ENCODE assay signal across 8 cellular contexts in genomic region chr18:32158108-32158624, GRCh38. TPM values are rescaled to one million over a fixed set of nuclear protein-coding genes. Genes with fewer than 3 reads are reported as not detected.
A peak's percentile ranks its signal among the peaks of the same experiment; 100 is the strongest.
DNase-seq lines count a peak whose midpoint lies in the region; ATAC-seq, FAIRE-seq and TF ChIP-seq lines count a peak whose summit lies in the region.

No MANE protein-coding gene starts in this region.

- no peaks in the 10 kb centered on the region for H3K36me3 ChIP-seq in WERI-Rb-1
- no peaks in the 10 kb centered on the region for H3K36me3 ChIP-seq in bronchial epithelial cell (ENCODE audit: control insufficient read depth, insufficient read depth, low read length)

- TF ChIP-seq CTCF in AG09319 (IDR thresholded peaks at IDR 0.05; ENCODE audit: low read depth, low read length), result peak; percentile 89
- TF ChIP-seq CTCF in WERI-Rb-1 (IDR thresholded peaks at IDR 0.05; ENCODE audit: low read depth, low read length), result peak; percentile 87
- TF ChIP-seq CTCF in bronchial epithelial cell (IDR thresholded peaks at IDR 0.05; ENCODE audit: insufficient read depth, low read length, severe bottlenecking), result peak; percentile 87

- peak; percentile 83 for FAIRE-seq in bronchial epithelial cell (lab: Jason Lieb, UNC)

- no peak overlapping the region for H3K27ac ChIP-seq in WERI-Rb-1

- H3K27me3 ChIP-seq in WERI-Rb-1 (ENCODE audit: insufficient read depth, low read depth, severe bottlenecking) (peaks cover 38% of the 10 kb centered on the region), bronchial epithelial cell (ENCODE audit: control insufficient read depth, insufficient read depth, low read length) (no peaks in the 10 kb centered on the region)

- ATAC-seq in GM18907 (IDR thresholded peaks at IDR 0.05; ENCODE audit: unreplicated experiment), result peak; percentile 96
- peak; percentile 94 for ATAC-seq in HG03159 (IDR thresholded peaks at IDR 0.05; ENCODE audit: unreplicated experiment)

- DNase-seq in AG09319 (ENCODE audit: extremely low read depth, low read depth) (peak; percentile 71), NCI-H2171 treated with DMSO at 0.1 percent for 48 hours (lab: John Stamatoyannopoulos, UW) (peak; percentile 95), WERI-Rb-1 (peak; percentile 73), bronchial epithelial cell (ENCODE audit: low read depth) (peak; percentile 75), iris pigment epithelial cell (ENCODE audit: low read depth) (peak; percentile 89)
- peak; percentile 33 to 59 for DNase-seq in stimulated activated CD4-positive, alpha-beta T cell treated with anti-CD3 and anti-CD28 coated beads, Interleukin-15, amount 100 ng/mL, for 48 hours (ENCODE audit: low read depth in 2 of 2)

- H3K9me3 ChIP-seq in WERI-Rb-1 (ENCODE audit: severe bottlenecking), result no peaks in the 10 kb centered on the region

- no peak overlapping the region for H3K4me3 ChIP-seq in WERI-Rb-1 (ENCODE audit: low read depth, low read length)
- no peak overlapping the region for H3K4me3 ChIP-seq in bronchial epithelial cell (ENCODE audit: low read depth, low read length)

RNA-seq across cellular contexts. Expression of gene MEP1B, which starts 31.7 kb away (rescaled TPM):
- not detected in 2 replicates for total RNA-seq in bronchial epithelial cell
